12 cellular contexts compared by ENCODE assay signal in genomic region chr13:69706807-69707206, GRCh38.
DNase-seq lines count a peak whose midpoint lies in the region; TF ChIP-seq lines count a peak whose summit lies in the region.
"Had no signal": no experiment of that assay in that cellular context is flagged by ENCODE, and none has a peak within 500 bp of the region (broad histone marks: within the 10 kb centered on the region; RNA-seq: fewer than 3 reads in every experiment).

No MANE protein-coding gene starts in this region.

- no peak overlapping the region for H4K91ac ChIP-seq in neuronal stem cell (ENCODE audit: low read depth, low read length, poor library complexity)

- TF ChIP-seq CTCF in SU-DHL-6 (IDR thresholded peaks at IDR 0.05; ENCODE audit: insufficient read depth, low read length, poor library complexity, severe bottlenecking) (no peak), epithelial cell of esophagus (IDR thresholded peaks at IDR 0.05; ENCODE audit: insufficient read depth, low read depth, low read length, missing control alignments) (no peak)

- H3K4ac ChIP-seq in neuronal stem cell (ENCODE audit: low read length) = no peak overlapping the region

- no peak overlapping the region for H2BK12ac ChIP-seq in neuronal stem cell (ENCODE audit: low read length)

- H3F3A ChIP-seq in SU-DHL-6 (ENCODE audit: insufficient read depth) = no peaks in the 10 kb centered on the region

- H4K20me1 ChIP-seq in Karpas-422 (ENCODE audit: insufficient read depth, low read depth, low read length) (no peaks in the 10 kb centered on the region), SU-DHL-6 (ENCODE audit: low read depth, low read length) (no peaks in the 10 kb centered on the region)

- in situ Hi-C loops in KBM-7 (cut with MboI; ENCODE audit: low pct_unique_long_range_greater_than_20kb, low sequenced_read_pairs) = no loop called here

- H2BK15ac ChIP-seq in neuronal stem cell (ENCODE audit: low read length) = no peak overlapping the region

- H3K4me1 ChIP-seq in Karpas-422 (ENCODE audit: low read length) (no peaks in the 10 kb centered on the region), neuronal stem cell (ENCODE audit: control insufficient read depth in 2 of 2, insufficient read depth in 1 of 2, low read depth in 1 of 2, low read length in 2 of 2) (no peaks in the 10 kb centered on the region)
- H3K4me1 ChIP-seq: A549 had no signal

- no peak overlapping the region for H4K8ac ChIP-seq in neuronal stem cell (ENCODE audit: low read depth, low read length)

- DNase-seq in Karpas-422 (peak; percentile 29), epithelial cell of esophagus (ENCODE audit: low read depth) (peak; percentile 3), neuronal stem cell (ENCODE audit: low spot score) (no peak), KBM-7 (no peak), HuH-7 (ENCODE audit: low spot score) (no peak)
- no peak for DNase-seq in activated CD4-positive, CD25-positive, alpha-beta regulatory T cell treated with anti-CD3 and anti-CD28 coated beads, Interleukin-2, amount 50 U/mL, for 72 hours
- DNase-seq: BE2C; CD4-positive, alpha-beta memory T cell; IMR-90 had no signal

- H3K27me3 ChIP-seq in Karpas-422 (ENCODE audit: low read length) (no peaks in the 10 kb centered on the region), SU-DHL-6 (ENCODE audit: low read length) (no peaks in the 10 kb centered on the region), neuronal stem cell (ENCODE audit: control insufficient read depth in 3 of 3, insufficient read depth in 3 of 3, low read depth in 1 of 3, low read length in 3 of 3) (no peaks in the 10 kb centered on the region)
- H3K27me3 ChIP-seq: BE2C had no signal

- H3K9me3 ChIP-seq in Karpas-422 (ENCODE audit: low read length) (no peaks in the 10 kb centered on the region), SU-DHL-6 (ENCODE audit: insufficient read depth, low read length) (no peaks in the 10 kb centered on the region; the same call in 1 of the 2 replicates), neuronal stem cell (replicated peaks in 1 of 2; ENCODE audit: control insufficient read depth in 2 of 2, insufficient read depth in 1 of 2, low read depth in 1 of 2, low read length in 2 of 2) (no peaks in the 10 kb centered on the region)
- H3K9me3 ChIP-seq: A549, BE2C had no signal

- no peak overlapping the region for H2BK120ac ChIP-seq in neuronal stem cell (ENCODE audit: low read depth, low read length)

- H3K23ac ChIP-seq in neuronal stem cell (ENCODE audit: low read depth, low read length, poor library complexity) = no peak overlapping the region

- no peak overlapping the region for H2AK5ac ChIP-seq in neuronal stem cell (ENCODE audit: low read depth, low read length)

- no peak overlapping the region for H3K18ac ChIP-seq in neuronal stem cell (ENCODE audit: low read length)

- no peaks in the 10 kb centered on the region for H3K36me3 ChIP-seq in Karpas-422 (ENCODE audit: insufficient read depth, low read length)
- no peaks in the 10 kb centered on the region for H3K36me3 ChIP-seq in SU-DHL-6 (ENCODE audit: low read length)
- H3K36me3 ChIP-seq in neuronal stem cell (replicated peaks in 1 of 2; ENCODE audit: control insufficient read depth in 2 of 2, insufficient read depth in 2 of 2, low read length in 2 of 2) = no peaks in the 10 kb centered on the region
- H3K36me3 ChIP-seq: BE2C had no signal

- no peaks in the 10 kb centered on the region for H3K79me1 ChIP-seq in neuronal stem cell (ENCODE audit: low read depth, low read length)

- H3K79me2 ChIP-seq in Karpas-422 (ENCODE audit: low read length) = no peaks in the 10 kb centered on the region
- no peaks in the 10 kb centered on the region for H3K79me2 ChIP-seq in SU-DHL-6 (ENCODE audit: insufficient read depth, low read length)

- 0 out of 2 replicates have a peak overlapping the region, but pooled peaks have one; percentile 30 for H2AFZ ChIP-seq in Karpas-422 (ENCODE audit: low read length)
- H2AFZ ChIP-seq in SU-DHL-6 (ENCODE audit: low read depth, low read length, severe bottlenecking) = peak overlapping the region; percentile 65
- peak overlapping the region; percentile 49 for H2AFZ ChIP-seq in neuronal stem cell (ENCODE audit: low read length)

- H3K4me3 ChIP-seq in Karpas-422 (ENCODE audit: low read length) (no peak overlapping the region), SU-DHL-6 (ENCODE audit: insufficient read depth, low read length, poor library complexity, severe bottlenecking) (no peak overlapping the region), epithelial cell of esophagus (ENCODE audit: low read length) (no peak overlapping the region), neuronal stem cell (ENCODE audit: low read length in 2 of 2) (no peak overlapping the region)
- H3K4me3 ChIP-seq: A549 had no signal

- no peak overlapping the region for H3K14ac ChIP-seq in neuronal stem cell (ENCODE audit: low read length)

- no peak overlapping the region for H3K9ac ChIP-seq in Karpas-422 (ENCODE audit: low read length)
- no peak overlapping the region for H3K9ac ChIP-seq in SU-DHL-6 (ENCODE audit: low read length)
- no peak overlapping the region for H3K9ac ChIP-seq in neuronal stem cell (ENCODE audit: low read depth, low read length, poor library complexity)

- H3K9me2 ChIP-seq in Karpas-422 (replicated peaks; ENCODE audit: insufficient read depth, low read length) = no peaks in the 10 kb centered on the region
- H3K9me2 ChIP-seq in SU-DHL-6 (replicated peaks; ENCODE audit: insufficient read depth, low read length) = no peaks in the 10 kb centered on the region

- H3K4me2 ChIP-seq in Karpas-422 (ENCODE audit: low read depth, low read length, poor library complexity, severe bottlenecking) = no peak overlapping the region
- H3K4me2 ChIP-seq in SU-DHL-6 (ENCODE audit: low read depth, low read length, poor library complexity, severe bottlenecking) = no peak overlapping the region
- H3K4me2 ChIP-seq in neuronal stem cell (ENCODE audit: insufficient read depth, low read length, poor library complexity, severe bottlenecking) = no peak overlapping the region
- H3K4me2 ChIP-seq: A549 had no signal

- no peak overlapping the region for H2BK5ac ChIP-seq in neuronal stem cell (ENCODE audit: low read length)

- H3K27ac ChIP-seq in Karpas-422 (ENCODE audit: low read length) (no peak overlapping the region), SU-DHL-6 (ENCODE audit: low read depth, low read length) (no peak overlapping the region), neuronal stem cell (replicated peaks; ENCODE audit: low read length) (no peak overlapping the region)
- H3K27ac ChIP-seq: A549, C4-2B had no signal

Comparison
In these comparisons a context has a peak if more than half of its experiments do, and no peak if none do; other contexts are left out.
1. DNase-seq: peak in Karpas-422 (single experiment) and epithelial cell of esophagus (single experiment); none in neuronal stem cell (single experiment), activated CD4-positive, CD25-positive, alpha-beta regulatory T cell treated with anti-CD3 and anti-CD28 coated beads, Interleukin-2, amount 50 U/mL, for 72 hours (single experiment), KBM-7 (single experiment) and HuH-7 (single experiment).
2. Peak in every context shown above with its lines, with median percentiles within 50 percentile points of each other: H2AFZ ChIP-seq.